28 cellular contexts compared by ENCODE assay signal in genomic region chr18:43758734-43759133, GRCh38.
"Had no signal": no experiment of that assay in that cellular context is flagged by ENCODE, and none has a peak within 500 bp of the region (broad histone marks: within the 10 kb centered on the region; RNA-seq: fewer than 3 reads in every experiment).

No MANE protein-coding gene starts in this region.

- DNase-seq: activated B cell treated with CpG ODN at 0.5 μM for 24 hours; activated CD4-positive, alpha-beta memory T cell treated with anti-CD3 and anti-CD28 coated beads, Interleukin-2, amount 10 ng/mL, durations not matched to agents 7 days and 5 days; activated CD4-positive, alpha-beta T cell treated with anti-CD3 and anti-CD28 coated beads for 36 hours; activated CD4-positive, alpha-beta T cell treated with anti-CD3 and anti-CD28 coated beads, Interleukin-2, amount 10 ng/mL, durations not matched to agents 7 days and 5 days; activated CD4-positive, alpha-beta T cell treated with anti-CD3 and anti-CD28 coated beads, Interleukin-2, amount 50 U/mL, for 4 hours; activated CD8-positive, alpha-beta memory T cell treated with anti-CD3 and anti-CD28 coated beads, Interleukin-2, amount 50 U/mL, for 48 hours; activated gamma-delta T cell; activated naive CD4-positive, alpha-beta T cell; activated naive CD4-positive, alpha-beta T cell treated with anti-CD3 and anti-CD28 coated beads, Interleukin-2, amount 10 ng/mL, durations not matched to agents 7 days and 5 days; activated naive CD8-positive, alpha-beta T cell treated with anti-CD3 and anti-CD28 coated beads, Interleukin-2, amount 10 ng/mL, durations not matched to agents 7 days and 5 days; activated T-cell treated with anti-CD3 and anti-CD28 coated beads for 4 hours; activated T-cell treated with anti-CD3 and anti-CD28 coated beads, Interleukin-2, amount 50 U/mL, for 24 hours; activated T-cell treated with anti-CD3 and anti-CD28 coated beads, Interleukin-2, amount 50 U/mL, for 72 hours; central memory CD4-positive, alpha-beta T cell; cerebellar nuclear complex; colonic mucosa; effector CD8-positive, alpha-beta T cell; head of caudate nucleus; T-helper 1 cell; T-helper 17 cell; T1000; WERI-Rb-1 had no signal

- H3K27ac ChIP-seq: ascending aorta, cardiac muscle cell, colonic mucosa, epithelial cell of prostate, WERI-Rb-1 had no signal

- H3K4me3 ChIP-seq: ascending aorta, breast epithelium, cardiac muscle cell, colonic mucosa had no signal

- ATAC-seq: activated CD4-positive, alpha-beta T cell treated with anti-CD3 and anti-CD28 coated beads for 36 hours; activated CD4-positive, CD25-positive, alpha-beta regulatory T cell treated with anti-CD3 and anti-CD28 coated beads, Interleukin-2, amount 50 U/mL, for 24 hours; activated naive CD4-positive, alpha-beta T cell treated with anti-CD3 and anti-CD28 coated beads, Interleukin-2, amount 50 U/mL, for 72 hours; activated T-cell treated with anti-CD3 and anti-CD28 coated beads, Interleukin-2, amount 50 U/mL, for 72 hours; T-helper 17 cell had no signal

- H3K4me1 ChIP-seq: ascending aorta, breast epithelium, colonic mucosa had no signal

- H3K27me3 ChIP-seq: ascending aorta, breast epithelium, cardiac muscle cell, colonic mucosa had no signal

- H3K9me3 ChIP-seq: ascending aorta, colonic mucosa had no signal

- H3K36me3 ChIP-seq: ascending aorta, breast epithelium, cardiac muscle cell, colonic mucosa, WERI-Rb-1 had no signal
